In genomic region chrX:40845331-40845911, GRCh38 we compare ENCODE assay signal across 11 cellular contexts.
A peak's percentile ranks its signal among the peaks of the same experiment; 100 is the strongest.
DNase-seq lines count a peak whose midpoint lies in the region; ATAC-seq, FAIRE-seq and TF ChIP-seq lines count a peak whose summit lies in the region.
"Had no signal": no experiment of that assay in that cellular context is flagged by ENCODE, and none has a peak within 500 bp of the region (broad histone marks: within the 10 kb centered on the region; RNA-seq: fewer than 3 reads in every experiment).

No MANE protein-coding gene starts in this region.

- H3K27me3 ChIP-seq in mesendoderm (ENCODE audit: insufficient read depth, low read length, poor library complexity): no peaks in the 10 kb centered on the region

- H3K9ac ChIP-seq in mesendoderm (ENCODE audit: low read length): no peak overlapping the region
- H3K9ac ChIP-seq: KMS-11 had no signal

- no peaks in the 10 kb centered on the region for H3K79me1 ChIP-seq in mesendoderm (ENCODE audit: low read length)

- no CpG with 5 or more reads among the region's 5 CpGs for WGBS in mesendoderm (ENCODE audit: extremely low coverage, insufficient coverage, low lambda C conversion rate)

- H3K18ac ChIP-seq in mesendoderm (ENCODE audit: low read length): no peak overlapping the region

- no peak overlapping the region for H2BK5ac ChIP-seq in mesendoderm (ENCODE audit: low read length)

- H2BK15ac ChIP-seq in mesendoderm (replicated peaks; ENCODE audit: low read depth): no peak overlapping the region

- H3K79me2 ChIP-seq in mesendoderm (ENCODE audit: control insufficient read depth, insufficient read depth, low read length): no peaks in the 10 kb centered on the region

- H2BK120ac ChIP-seq in mesendoderm (ENCODE audit: low read depth, low read length): no peak overlapping the region

- no peaks in the 10 kb centered on the region for H3K4me1 ChIP-seq in mesendoderm (ENCODE audit: control insufficient read depth, low read depth, low read length)

- H3K23ac ChIP-seq in mesendoderm (ENCODE audit: low read length): no peak overlapping the region

- H3K4ac ChIP-seq in mesendoderm (ENCODE audit: low read depth, low read length): no peak overlapping the region

- H3K4me3 ChIP-seq in AG04449 (ENCODE audit: low read depth, low read length) (peak overlapping the region; percentile 6; the same call in 1 of the 2 replicates), mesendoderm (ENCODE audit: low read length) (no peak overlapping the region)
- H3K4me3 ChIP-seq: SK-N-MC had no signal

- DNase-seq in AG04449 (ENCODE audit: low read depth, low spot score): peak; percentile 76
- DNase-seq in LHCN-M2 (ENCODE audit: low read depth): peak; percentile 85
- peak; percentile 69 for DNase-seq in mesendoderm
- no peak for DNase-seq in NCI-H748 treated with DMSO at 0.1 percent for 48 hours (lab: John Stamatoyannopoulos, UW)
- DNase-seq in GM13977 (ENCODE audit: low spot score): no peak
- no peak for DNase-seq in GM19238 (ENCODE audit: insufficient read length, low spot score)
- DNase-seq: CD4-positive, alpha-beta T cell had no signal

- peak overlapping the region; percentile 62 for H3K27ac ChIP-seq in mesendoderm (ENCODE audit: low read depth, low read length)
- H3K27ac ChIP-seq: KMS-11, SK-N-MC had no signal

- POLR2A ChIA-PET in AG04449 (lab: Yijun Ruan, JAX): no interaction called here

- no peak for ATAC-seq in HG03175 (IDR thresholded peaks at IDR 0.05; ENCODE audit: unreplicated experiment)

- H3K56ac ChIP-seq in mesendoderm (ENCODE audit: low read length): no peak overlapping the region

- H4K5ac ChIP-seq in mesendoderm (ENCODE audit: low read length): no peak overlapping the region

- FAIRE-seq in endometrium (lab: Jason Lieb, UNC): peak; percentile 77

- no peaks in the 10 kb centered on the region for H3K36me3 ChIP-seq in mesendoderm (ENCODE audit: control insufficient read depth, insufficient read depth, low read length)

- CTCF ChIA-PET in AG04449 (lab: Yijun Ruan, JAX): interaction anchor here (2.0 kb wide), 1 partner anchor 31 kb away, joined by 5 read pairs; no protein-coding TSS in a partner anchor

- no peak overlapping the region for H4K8ac ChIP-seq in mesendoderm (ENCODE audit: low read depth, low read length)

- H3K4me2 ChIP-seq in mesendoderm (ENCODE audit: low read length): no peak overlapping the region
- H3K4me2 ChIP-seq: KMS-11 had no signal

- in situ Hi-C loops in GM13977 (cut with MboI; ENCODE audit: low pct_unique_long_range_greater_than_20kb, low sequenced_read_pairs, unreplicated experiment): no loop called here

- TF ChIP-seq CTCF in AG04449 (IDR thresholded peaks at IDR 0.05; ENCODE audit: insufficient read depth, low read length, missing control alignments): no peak
- no peak for TF ChIP-seq CTCF in GM13977 (IDR thresholded peaks at IDR 0.05; ENCODE audit: extremely low read depth, insufficient read depth, missing control alignments)

- no peak overlapping the region for H2AK5ac ChIP-seq in mesendoderm (ENCODE audit: low read length)

Comparison
In these comparisons a context has a peak if more than half of its experiments do, and no peak if none do; other contexts are left out.
1. DNase-seq: peak in AG04449 (single experiment), LHCN-M2 (single experiment) and mesendoderm (single experiment); none in NCI-H748 treated with DMSO at 0.1 percent for 48 hours (single experiment), GM13977 (single experiment) and GM19238 (single experiment).